Comparison of ENCODE assay signal across 21 cellular contexts in genomic region chr3:8617921-8618320, GRCh38. TPM values are rescaled to one million over a fixed set of nuclear protein-coding genes. Genes with fewer than 3 reads are reported as not detected.
A peak's percentile ranks its signal among the peaks of the same experiment; 100 is the strongest.
DNase-seq lines count a peak whose midpoint lies in the region; ATAC-seq, FAIRE-seq and TF ChIP-seq lines count a peak whose summit lies in the region.
"Had no signal": no experiment of that assay in that cellular context is flagged by ENCODE, and none has a peak within 500 bp of the region (broad histone marks: within the 10 kb centered on the region; RNA-seq: fewer than 3 reads in every experiment).

No MANE protein-coding gene starts in this region.

- TF ChIP-seq POLR2A in HepG2 (IDR thresholded peaks at IDR 0.05; ENCODE audit: insufficient read depth in 1 of 2, low read depth in 2 of 2, low read length in 2 of 2): peak in 1 of 2 experiments; percentile 29; a peak in 2 of 4 replicates
- TF ChIP-seq POLR2A in right lobe of liver (IDR thresholded peaks at IDR 0.05): no peak
- no peak for TF ChIP-seq POLR2A in stomach (IDR thresholded peaks at IDR 0.05)

- H2AFZ ChIP-seq in HepG2 (ENCODE audit: low read length): no peak overlapping the region

- WGBS in HepG2 (ENCODE audit: low lambda C conversion rate): 92% methylated on average over 4 of the region's 5 CpGs
- WGBS in right lobe of liver (ENCODE audit: insufficient coverage, low coverage, low lambda C conversion rate, missing lambda C conversion rate): 80% methylated on average over 2 of the region's 5 CpGs
- 89 to 100% (median 96%) methylated on average over 3 to 5 of the region's 5 CpGs for WGBS in stomach, 5 donors

- H3K4me3 ChIP-seq in HepG2 (replicated peaks in 1 of 3; ENCODE audit: insufficient read depth in 1 of 3, low read depth in 2 of 3, low read length in 3 of 3): no peak overlapping the region
- no peak overlapping the region for H3K4me3 ChIP-seq in right lobe of liver
- no peak overlapping the region for H3K4me3 ChIP-seq in RWPE2 (ENCODE audit: severe bottlenecking)
- no peak overlapping the region for H3K4me3 ChIP-seq in stomach
- H3K4me3 ChIP-seq: HAP-1 had no signal

- no peaks in the 10 kb centered on the region for H3K27me3 ChIP-seq in HepG2 (ENCODE audit: control insufficient read depth in 1 of 2, insufficient read depth in 2 of 2, low read length in 2 of 2)
- no peaks in the 10 kb centered on the region for H3K27me3 ChIP-seq in right lobe of liver
- no peaks in the 10 kb centered on the region for H3K27me3 ChIP-seq in RWPE2 (ENCODE audit: insufficient read depth, poor library complexity, severe bottlenecking)
- no peaks in the 10 kb centered on the region for H3K27me3 ChIP-seq in stomach

- no peaks in the 10 kb centered on the region for H3K79me2 ChIP-seq in HepG2 (ENCODE audit: insufficient read depth, low read length)

- H3K4me1 ChIP-seq in HepG2 (ENCODE audit: insufficient read depth, low read length): no peaks in the 10 kb centered on the region
- H3K4me1 ChIP-seq in right lobe of liver: no peaks in the 10 kb centered on the region
- H3K4me1 ChIP-seq in RWPE2 (ENCODE audit: insufficient read depth, poor library complexity, severe bottlenecking): no peaks in the 10 kb centered on the region
- peaks cover 0 to 10% (median 7%) of the 10 kb centered on the region in 4 donors for H3K4me1 ChIP-seq in stomach
- H3K4me1 ChIP-seq: HAP-1 had no signal

- ATAC-seq in HepG2 (peak; percentile 48), right lobe of liver (no peak), RWPE2 (ENCODE audit: low read depth) (no peak), GM21360 (IDR thresholded peaks at IDR 0.05; ENCODE audit: unreplicated experiment) (no peak)

- intact Hi-C loops in HepG2 (cut with micrococcal nuclease; ENCODE audit: unreplicated experiment) (no loop called here), right lobe of liver (cut with DNase I) (no loop called here), posterior vena cava (cut with DNase I) (no loop called here), stomach (cut with DNase I; ENCODE audit: low total_unique reads) (no loop called here)

- no peaks in the 10 kb centered on the region for H4K20me1 ChIP-seq in HepG2 (ENCODE audit: insufficient read depth, low read length)

- TF ChIP-seq EP300 in HepG2 (IDR thresholded peaks at IDR 0.05; ENCODE audit: low read depth in 2 of 2, low read length in 2 of 2): no peak
- no peak for TF ChIP-seq EP300 in HepG2 (CRISPR knock-in tag; IDR thresholded peaks at IDR 0.05; ENCODE audit: borderline replicate concordance)
- no peak for TF ChIP-seq EP300 in stomach (IDR thresholded peaks at IDR 0.05)

- H3K4me2 ChIP-seq in HepG2 (ENCODE audit: low read depth, low read length): no peak overlapping the region

- CTCF ChIA-PET in HepG2 (lab: Yijun Ruan, JAX; ENCODE audit: low intra/inter-chr PET ratio, low total read pairs): no interaction called here

- H3K27ac ChIP-seq in HepG2 (ENCODE audit: extremely low read length, insufficient read depth, low read length): no peak overlapping the region
- no peak overlapping the region for H3K27ac ChIP-seq in right lobe of liver
- H3K27ac ChIP-seq in RWPE2 (ENCODE audit: poor library complexity, severe bottlenecking): no peak overlapping the region
- H3K27ac ChIP-seq in stomach: no peak overlapping the region

- H3K9me3 ChIP-seq in HepG2 (ENCODE audit: low read length): no peaks in the 10 kb centered on the region
- no peaks in the 10 kb centered on the region for H3K9me3 ChIP-seq in right lobe of liver
- no peaks in the 10 kb centered on the region for H3K9me3 ChIP-seq in RWPE2 (ENCODE audit: severe bottlenecking)
- peaks cover 0 to 10% (median 4%) of the 10 kb centered on the region in 4 donors for H3K9me3 ChIP-seq in stomach
- H3K9me3 ChIP-seq: HAP-1 had no signal

- DNase-seq in HepG2 (ENCODE audit: low spot score) (no peak), right lobe of liver (no peak), RWPE2 (ENCODE audit: low spot score) (peak; percentile 10), posterior vena cava (ENCODE audit: low spot score) (peak; percentile 47), stomach (peak; percentile 9), NCI-H524 treated with DMSO at 0.1 percent for 48 hours (lab: John Stamatoyannopoulos, UW) (no peak)
- DNase-seq: C1 segment of cervical spinal cord; Calu3; CD4-positive, alpha-beta memory T cell; COR-L47; DMS53; DMS79 treated with DMSO at 0.1 percent for 48 hours; GF-D8; GOT3; HFFc6 had no signal

- H3K36me3 ChIP-seq in HepG2 (replicated peaks in 1 of 2; ENCODE audit: control insufficient read depth in 1 of 2, insufficient read depth in 2 of 2, low read length in 2 of 2) (peaks cover 8 to 38% of the 10 kb centered on the region in 2 experiments; a peak in 3 of 5 replicates), right lobe of liver (no peaks in the 10 kb centered on the region), RWPE2 (ENCODE audit: low read depth) (no peaks in the 10 kb centered on the region), stomach (no peaks in the 10 kb centered on the region)
- H3K36me3 ChIP-seq: HAP-1 had no signal

- in situ Hi-C loops in HepG2 (cut with HindIII; ENCODE audit: extremely low pct_ligation_motif_present, low pct_unique_long_range_greater_than_20kb): no loop called here

- no peak for TF ChIP-seq RAD21 in HepG2 (CRISPR knock-in tag; IDR thresholded peaks at IDR 0.05)

- H3K9ac ChIP-seq in HepG2 (ENCODE audit: insufficient read depth, low read depth, low read length): no peak overlapping the region

- no peak for TF ChIP-seq CTCF in HepG2 (CRISPR knock-in tag; IDR thresholded peaks at IDR 0.05)
- no peak for TF ChIP-seq CTCF in right lobe of liver (IDR thresholded peaks at IDR 0.05)
- no peak for TF ChIP-seq CTCF in RWPE2 (IDR thresholded peaks at IDR 0.05; ENCODE audit: poor library complexity, severe bottlenecking)
- no peak for TF ChIP-seq CTCF in stomach (IDR thresholded peaks at IDR 0.05)

- FAIRE-seq in HepG2 (lab: Jason Lieb, UNC): no peak
- FAIRE-seq: GM12891, GM18507, H54 had no signal

- no TSS peak for BruUV-seq in HepG2 (replicated peaks; lab: Mats Ljungman, UMichigan)

- POLR2A ChIA-PET in HepG2 (lab: Yijun Ruan, JAX): no interaction called here

TF ChIP-seq in HepG2, 621 proteins besides CTCF, POLR2A, EP300 and RAD21 (continues in another document):
- TF ChIP-seq AKAP8 (CRISPR knock-in tag; IDR thresholded peaks at IDR 0.05): 0 out of 2 replicates have a peak, but pooled peaks have one; percentile 22
- TF ChIP-seq ZNF367 (CRISPR knock-in tag; IDR thresholded peaks at IDR 0.05; ENCODE audit: borderline replicate concordance): no peak
- TF ChIP-seq ZNF326 (CRISPR knock-in tag; IDR thresholded peaks at IDR 0.05; ENCODE audit: borderline replicate concordance): no peak
- no peak for TF ChIP-seq REST (IDR thresholded peaks at IDR 0.05; ENCODE audit: borderline replicate concordance in 1 of 2, low read depth in 1 of 2, low read length in 2 of 2)
- no peak for TF ChIP-seq HDAC6 (IDR thresholded peaks at IDR 0.05; ENCODE audit: low read depth, low read length)

RNA-seq across cellular contexts. Expression of gene SSUH2, which starts 26.7 kb away (rescaled TPM):
- 36.2 and 38.1 TPM in 2 replicates for total RNA-seq in HepG2 (2016; rRNA removed; fragmentation: Illumina TruSeq; extraction: Trizol)
- 18.7 and 20.4 TPM in 2 replicates for total RNA-seq in HepG2 (2016; cell fraction: cytosol; rRNA removed; fragmentation: Illumina TruSeq; extraction: Trizol; ENCODE audit: low read depth)
- 34.9 and 39.3 TPM in 2 replicates for total RNA-seq in HepG2 (2016; cell fraction: insoluble cytoplasmic fraction; rRNA removed; fragmentation: Illumina TruSeq; extraction: Trizol)
- total RNA-seq in HepG2 (2016; cell fraction: membrane; rRNA removed; fragmentation: Illumina TruSeq; extraction: Trizol): 36.1 and 39.1 TPM in 2 replicates
- 27.0 and 32.8 TPM in 2 replicates for total RNA-seq in HepG2 (2016; cell fraction: nucleus; rRNA removed; fragmentation: Illumina TruSeq; extraction: Trizol)
- polyA plus RNA-seq in HepG2 (2011; rRNA removed): 125 and 136 TPM in 2 replicates
- 88.0 and 109 TPM in 2 replicates for polyA plus RNA-seq in HepG2 (2011; cell fraction: cytosol; rRNA removed)
- polyA plus RNA-seq in HepG2 (2011; cell fraction: nucleus; rRNA removed): 335 and 419 TPM in 2 replicates
- 46.9 and 59.9 TPM in 2 replicates for polyA plus RNA-seq in HepG2 (2012)
- 25.2 and 30.9 TPM in 2 replicates for polyA plus RNA-seq in HepG2 (2016; cell fraction: cytosol; fragmentation: Illumina TruSeq; extraction: Trizol; ENCODE audit: low read depth)
- 49.3 and 54.5 TPM in 2 replicates for polyA plus RNA-seq in HepG2 (2016; cell fraction: insoluble cytoplasmic fraction; fragmentation: Illumina TruSeq; extraction: Trizol; ENCODE audit: low read depth)
- 43.5 and 51.8 TPM in 2 replicates for polyA plus RNA-seq in HepG2 (2016; cell fraction: membrane; fragmentation: Illumina TruSeq; extraction: Trizol; ENCODE audit: low read depth)
- polyA plus RNA-seq in HepG2 (2016; cell fraction: nucleus; fragmentation: Illumina TruSeq; extraction: Trizol; ENCODE audit: insufficient read depth, low read depth): 77.3 and 79.0 TPM in 2 replicates
- 2.2 and 130 TPM in 2 replicates for polyA minus RNA-seq in HepG2 (2011; rRNA and poly(A)+ RNA removed; ENCODE audit: low replicate concordance)
- 39.6 and 44.4 TPM in 2 replicates for polyA minus RNA-seq in HepG2 (2011; cell fraction: cytosol; rRNA and poly(A)+ RNA removed)
- 64.2 and 69.1 TPM in 2 replicates for polyA minus RNA-seq in HepG2 (2011; cell fraction: nucleus; rRNA and poly(A)+ RNA removed)
- 1 to 10 TPM in 4 of 6 experiments, under 1 TPM in 1, not detected in 1; 0.09 to 2.0 (median 1.1) TPM for total RNA-seq in right lobe of liver
- under 1 TPM; 0.24 to 0.32 TPM for total RNA-seq in posterior vena cava
- total RNA-seq in stomach: 1 to 10 TPM in 2 of 5 donors, under 1 TPM in 1, not detected in 2; 0.43 to 1.8 (median 1.4) TPM
- 1 to 10 TPM in 1 of 3 donors, under 1 TPM in 2; 0.35 to 6.3 (median 0.56) TPM for polyA plus RNA-seq in stomach
- total RNA-seq: Calu3; CD4-positive, alpha-beta memory T cell; G401 had no signal
- polyA plus RNA-seq: CD4-positive, alpha-beta memory T cell had no signal

Comparison
In these comparisons a context has a peak if more than half of its experiments do, and no peak if none do; other contexts are left out.
1. RNA of gene SSUH2, which starts 26.7 kb away (total RNA-seq): 18.7 to 39.3 TPM in HepG2; 0.09 to 2.0 TPM in right lobe of liver, 0.43 to 1.8 TPM in stomach and 0.24 to 0.32 TPM in posterior vena cava; every median in the first group is over 4 times any median in the second.
2. DNase-seq: peak in RWPE2 (single experiment), posterior vena cava (single experiment) and stomach (single experiment); none in HepG2 (single experiment), right lobe of liver (0 of 3) and NCI-H524 treated with DMSO at 0.1 percent for 48 hours (single experiment).